Comparison of ENCODE assay signal across 1 cellular context in genomic region chr12:54007538-54008259, GRCh38.
TF ChIP-seq lines count a peak whose summit lies in the region.

No MANE protein-coding gene starts in this region.

TF ChIP-seq in HEK293, 187 proteins besides CTCF, POLR2A, EP300 and RAD21 (continued from another document):
- TF ChIP-seq, protein P1, sequence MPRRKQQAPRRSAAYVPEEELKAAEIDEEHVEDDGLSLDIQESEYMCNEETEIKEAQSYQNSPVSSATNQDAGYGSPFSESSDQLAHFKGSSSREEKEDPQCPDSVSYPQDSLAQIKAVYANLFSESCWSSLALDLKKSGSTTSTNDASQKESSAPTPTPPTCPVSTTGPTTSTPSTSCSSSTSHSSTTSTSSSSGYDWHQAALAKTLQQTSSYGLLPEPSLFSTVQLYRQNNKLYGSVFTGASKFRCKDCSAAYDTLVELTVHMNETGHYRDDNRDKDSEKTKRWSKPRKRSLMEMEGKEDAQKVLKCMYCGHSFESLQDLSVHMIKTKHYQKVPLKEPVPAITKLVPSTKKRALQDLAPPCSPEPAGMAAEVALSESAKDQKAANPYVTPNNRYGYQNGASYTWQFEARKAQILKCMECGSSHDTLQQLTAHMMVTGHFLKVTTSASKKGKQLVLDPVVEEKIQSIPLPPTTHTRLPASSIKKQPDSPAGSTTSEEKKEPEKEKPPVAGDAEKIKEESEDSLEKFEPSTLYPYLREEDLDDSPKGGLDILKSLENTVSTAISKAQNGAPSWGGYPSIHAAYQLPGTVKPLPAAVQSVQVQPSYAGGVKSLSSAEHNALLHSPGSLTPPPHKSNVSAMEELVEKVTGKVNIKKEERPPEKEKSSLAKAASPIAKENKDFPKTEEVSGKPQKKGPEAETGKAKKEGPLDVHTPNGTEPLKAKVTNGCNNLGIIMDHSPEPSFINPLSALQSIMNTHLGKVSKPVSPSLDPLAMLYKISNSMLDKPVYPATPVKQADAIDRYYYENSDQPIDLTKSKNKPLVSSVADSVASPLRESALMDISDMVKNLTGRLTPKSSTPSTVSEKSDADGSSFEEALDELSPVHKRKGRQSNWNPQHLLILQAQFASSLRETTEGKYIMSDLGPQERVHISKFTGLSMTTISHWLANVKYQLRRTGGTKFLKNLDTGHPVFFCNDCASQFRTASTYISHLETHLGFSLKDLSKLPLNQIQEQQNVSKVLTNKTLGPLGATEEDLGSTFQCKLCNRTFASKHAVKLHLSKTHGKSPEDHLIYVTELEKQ (tag by site-specific recombination; IDR thresholded peaks at IDR 0.05; ENCODE audit: borderline replicate concordance), result no peak
- TF ChIP-seq ZNF157 (tag by site-specific recombination; IDR thresholded peaks at IDR 0.05) (no peak), MYNN (tag by site-specific recombination; IDR thresholded peaks at IDR 0.05; ENCODE audit: borderline replicate concordance) (no peak), ZNF48 (tag by site-specific recombination; IDR thresholded peaks at IDR 0.05) (no peak), ZBTB8A (tag by site-specific recombination; IDR thresholded peaks at IDR 0.05) (no peak), ZNF18 (tag by site-specific recombination; IDR thresholded peaks at IDR 0.05) (0 out of 2 replicates have a peak, but pooled peaks have one; percentile 65), ZNF558 (tag by site-specific recombination; IDR thresholded peaks at IDR 0.05) (no peak), ZNF23 (tag by site-specific recombination; IDR thresholded peaks at IDR 0.05; ENCODE audit: borderline replicate concordance) (no peak), ZNF416 (tag by site-specific recombination; IDR thresholded peaks at IDR 0.05) (no peak), ZNF548 (tag by site-specific recombination; IDR thresholded peaks at IDR 0.05) (no peak), ZNF596 (tag by site-specific recombination; IDR thresholded peaks at IDR 0.05) (no peak), ZBTB48 (tag by site-specific recombination; IDR thresholded peaks at IDR 0.05) (no peak), ZNF600 (tag by site-specific recombination; IDR thresholded peaks at IDR 0.05) (peak; percentile 16; the same call in 1 of the 2 replicates), ZNF501 (tag by site-specific recombination; IDR thresholded peaks at IDR 0.05) (no peak), BCL6B (tag by site-specific recombination; IDR thresholded peaks at IDR 0.05) (peak; percentile 43; the same call in 1 of the 2 replicates), ZNF138 (tag by site-specific recombination; IDR thresholded peaks at IDR 0.05; ENCODE audit: borderline replicate concordance) (no peak), ZNF785 (tag by site-specific recombination; IDR thresholded peaks at IDR 0.05) (no peak), ZNF544 (tag by site-specific recombination; IDR thresholded peaks at IDR 0.05) (no peak), ZNF837 (tag by site-specific recombination; IDR thresholded peaks at IDR 0.05) (no peak), ZNF146 (tag by site-specific recombination; IDR thresholded peaks at IDR 0.05) (no peak)
- TF ChIP-seq, protein P2, sequence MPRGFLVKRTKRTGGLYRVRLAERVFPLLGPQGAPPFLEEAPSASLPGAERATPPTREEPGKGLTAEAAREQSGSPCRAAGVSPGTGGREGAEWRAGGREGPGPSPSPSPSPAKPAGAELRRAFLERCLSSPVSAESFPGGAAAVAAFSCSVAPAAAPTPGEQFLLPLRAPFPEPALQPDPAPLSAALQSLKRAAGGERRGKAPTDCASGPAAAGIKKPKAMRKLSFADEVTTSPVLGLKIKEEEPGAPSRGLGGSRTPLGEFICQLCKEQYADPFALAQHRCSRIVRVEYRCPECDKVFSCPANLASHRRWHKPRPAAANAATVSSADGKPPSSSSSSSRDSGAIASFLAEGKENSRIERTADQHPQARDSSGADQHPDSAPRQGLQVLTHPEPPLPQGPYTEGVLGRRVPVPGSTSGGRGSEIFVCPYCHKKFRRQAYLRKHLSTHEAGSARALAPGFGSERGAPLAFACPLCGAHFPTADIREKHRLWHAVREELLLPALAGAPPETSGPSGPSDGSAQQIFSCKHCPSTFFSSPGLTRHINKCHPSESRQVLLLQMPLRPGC (tag by site-specific recombination; IDR thresholded peaks at IDR 0.05), result no peak
- TF ChIP-seq, protein P3, sequence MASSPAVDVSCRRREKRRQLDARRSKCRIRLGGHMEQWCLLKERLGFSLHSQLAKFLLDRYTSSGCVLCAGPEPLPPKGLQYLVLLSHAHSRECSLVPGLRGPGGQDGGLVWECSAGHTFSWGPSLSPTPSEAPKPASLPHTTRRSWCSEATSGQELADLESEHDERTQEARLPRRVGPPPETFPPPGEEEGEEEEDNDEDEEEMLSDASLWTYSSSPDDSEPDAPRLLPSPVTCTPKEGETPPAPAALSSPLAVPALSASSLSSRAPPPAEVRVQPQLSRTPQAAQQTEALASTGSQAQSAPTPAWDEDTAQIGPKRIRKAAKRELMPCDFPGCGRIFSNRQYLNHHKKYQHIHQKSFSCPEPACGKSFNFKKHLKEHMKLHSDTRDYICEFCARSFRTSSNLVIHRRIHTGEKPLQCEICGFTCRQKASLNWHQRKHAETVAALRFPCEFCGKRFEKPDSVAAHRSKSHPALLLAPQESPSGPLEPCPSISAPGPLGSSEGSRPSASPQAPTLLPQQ (tag by site-specific recombination; IDR thresholded peaks at IDR 0.05), result peak; percentile 38; the same call in 1 of the 2 replicates
- TF ChIP-seq, protein P4, sequence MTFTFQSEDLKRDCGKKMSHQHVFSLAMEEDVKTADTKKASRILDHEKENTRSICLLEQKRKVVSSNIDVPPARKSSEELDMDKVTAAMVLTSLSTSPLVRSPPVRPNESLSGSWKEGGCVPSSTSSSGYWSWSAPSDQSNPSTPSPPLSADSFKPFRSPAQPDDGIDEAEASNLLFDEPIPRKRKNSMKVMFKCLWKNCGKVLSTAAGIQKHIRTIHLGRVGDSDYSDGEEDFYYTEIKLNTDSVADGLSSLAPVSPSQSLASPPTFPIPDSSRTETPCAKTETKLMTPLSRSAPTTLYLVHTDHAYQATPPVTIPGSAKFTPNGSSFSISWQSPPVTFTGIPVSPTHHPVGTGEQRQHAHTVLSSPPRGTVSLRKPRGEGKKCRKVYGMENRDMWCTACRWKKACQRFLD (tag by site-specific recombination; IDR thresholded peaks at IDR 0.05), result no peak
TF ChIP-seq in HEK293: peak in this region for 4.
